ENCODE assay signal across 8 cellular contexts in genomic region chr4:109803924-109804571, GRCh38.
DNase-seq lines count a peak whose midpoint lies in the region; ATAC-seq lines count a peak whose summit lies in the region.

No MANE protein-coding gene starts in this region.

- peaks cover 17% of the 10 kb centered on the region for H3K27me3 Mint-ChIP-seq in stimulated activated naive CD8-positive, alpha-beta T cell treated with anti-CD3 and anti-CD28 coated beads, Interleukin-15, amount 100 ng/mL, for 72 hours

- no peaks in the 10 kb centered on the region for H3K4me1 Mint-ChIP-seq in stimulated activated naive CD8-positive, alpha-beta T cell treated with anti-CD3 and anti-CD28 coated beads, Interleukin-15, amount 100 ng/mL, for 72 hours

- peak; percentile 65 for DNase-seq in DMS 273 (lab: John Stamatoyannopoulos, UW; ENCODE audit: unreplicated experiment)
- no peak for DNase-seq in DMS 273 treated with DMSO at 0.1 percent for 48 hours (lab: John Stamatoyannopoulos, UW)
- DNase-seq in HuH-7 (ENCODE audit: low spot score): peak; percentile 11
- peak; percentile 18 for DNase-seq in SKM-1 treated with dmso at 0.1 percent for 144 hours (lab: John Stamatoyannopoulos, UW; ENCODE audit: unreplicated experiment)
- DNase-seq in globus pallidus (ENCODE audit: low spot score): peak; percentile 17
- no peak for DNase-seq in stimulated activated naive CD8-positive, alpha-beta T cell treated with anti-CD3 and anti-CD28 coated beads, Interleukin-15, amount 100 ng/mL, for 72 hours
- DNase-seq in OCI-M2 (lab: John Stamatoyannopoulos, UW; ENCODE audit: unreplicated experiment): no peak

- H3K27ac Mint-ChIP-seq in stimulated activated naive CD8-positive, alpha-beta T cell treated with anti-CD3 and anti-CD28 coated beads, Interleukin-15, amount 100 ng/mL, for 72 hours: no peak overlapping the region

- no peaks in the 10 kb centered on the region for H3K9me3 Mint-ChIP-seq in stimulated activated naive CD8-positive, alpha-beta T cell treated with anti-CD3 and anti-CD28 coated beads, Interleukin-15, amount 100 ng/mL, for 72 hours

- no peak overlapping the region for H3K4me3 Mint-ChIP-seq in stimulated activated naive CD8-positive, alpha-beta T cell treated with anti-CD3 and anti-CD28 coated beads, Interleukin-15, amount 100 ng/mL, for 72 hours

- peak; percentile 77 for ATAC-seq in GM19452 (IDR thresholded peaks at IDR 0.05; ENCODE audit: unreplicated experiment)
- ATAC-seq in stimulated activated naive CD8-positive, alpha-beta T cell treated with anti-CD3 and anti-CD28 coated beads, Interleukin-15, amount 100 ng/mL, for 72 hours: peak; percentile 62

Comparison
In these comparisons a context has a peak if more than half of its experiments do, and no peak if none do; other contexts are left out.
1. DNase-seq: peak in DMS 273 (single experiment), HuH-7 (single experiment), SKM-1 treated with dmso at 0.1 percent for 144 hours (single experiment) and globus pallidus (single experiment); none in DMS 273 treated with DMSO at 0.1 percent for 48 hours (single experiment), stimulated activated naive CD8-positive, alpha-beta T cell treated with anti-CD3 and anti-CD28 coated beads, Interleukin-15, amount 100 ng/mL, for 72 hours (0 of 2) and OCI-M2 (single experiment).